Comparison of ENCODE assay signal across 1 cellular context in the genomic region with DNA sequence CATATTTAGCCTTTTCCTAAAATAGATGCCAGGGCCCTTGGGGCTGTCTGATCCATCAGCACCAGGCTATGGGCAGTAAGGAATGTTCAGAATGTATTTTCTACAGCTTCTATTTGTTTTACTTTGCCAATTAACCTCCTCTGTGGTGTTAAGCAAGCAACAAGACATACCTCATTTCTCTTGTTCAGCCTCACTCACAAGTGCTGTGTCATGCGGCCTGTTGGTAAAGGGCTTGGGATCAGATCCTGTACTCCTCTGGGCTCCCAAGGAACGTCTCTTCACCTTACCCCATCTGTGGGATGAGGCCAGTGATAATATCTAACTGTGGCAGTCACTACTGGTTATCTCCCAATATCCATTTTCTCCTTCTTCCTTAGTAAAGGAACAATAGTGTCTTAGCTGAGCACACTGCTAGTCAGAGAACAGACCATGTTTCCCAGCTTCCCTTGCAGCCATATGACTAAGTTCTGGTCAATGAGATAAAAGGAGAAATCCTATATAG.
TF ChIP-seq lines count a peak whose summit lies in the region.

No MANE protein-coding gene starts in this region.

TF ChIP-seq in K562, 482 proteins besides CTCF, POLR2A, EP300 and RAD21 (continued from another document):
- TF ChIP-seq DPF2 (IDR thresholded peaks at IDR 0.05) = peak; percentile 34; the same call in 1 of the 2 replicates
- peak; percentile 14; the same call in 1 of the 2 replicates for TF ChIP-seq SMARCA4 (IDR thresholded peaks at IDR 0.05)
- no peak for TF ChIP-seq ESRRB (CRISPR knock-in tag; IDR thresholded peaks at IDR 0.05; ENCODE audit: borderline replicate concordance)
- no peak for TF ChIP-seq XRCC4 (IDR thresholded peaks at IDR 0.05; ENCODE audit: extremely low read depth, insufficient read depth, insufficient read length)
- peak; percentile 4; the same call in 1 of the 2 replicates for TF ChIP-seq NFE2L1 (tag; IDR thresholded peaks at IDR 0.05; ENCODE audit: borderline replicate concordance, low read depth)
- peak; percentile 89 for TF ChIP-seq NFE2 (IDR thresholded peaks at IDR 0.05; ENCODE audit: low read depth)
- TF ChIP-seq TEAD4 (IDR thresholded peaks at IDR 0.05; ENCODE audit: low read length) = peak; percentile 29; the same call in 1 of the 2 replicates
- no peak for TF ChIP-seq TEAD4 (CRISPR knock-in tag; IDR thresholded peaks at IDR 0.05; ENCODE audit: borderline replicate concordance)
- TF ChIP-seq, protein P1, sequence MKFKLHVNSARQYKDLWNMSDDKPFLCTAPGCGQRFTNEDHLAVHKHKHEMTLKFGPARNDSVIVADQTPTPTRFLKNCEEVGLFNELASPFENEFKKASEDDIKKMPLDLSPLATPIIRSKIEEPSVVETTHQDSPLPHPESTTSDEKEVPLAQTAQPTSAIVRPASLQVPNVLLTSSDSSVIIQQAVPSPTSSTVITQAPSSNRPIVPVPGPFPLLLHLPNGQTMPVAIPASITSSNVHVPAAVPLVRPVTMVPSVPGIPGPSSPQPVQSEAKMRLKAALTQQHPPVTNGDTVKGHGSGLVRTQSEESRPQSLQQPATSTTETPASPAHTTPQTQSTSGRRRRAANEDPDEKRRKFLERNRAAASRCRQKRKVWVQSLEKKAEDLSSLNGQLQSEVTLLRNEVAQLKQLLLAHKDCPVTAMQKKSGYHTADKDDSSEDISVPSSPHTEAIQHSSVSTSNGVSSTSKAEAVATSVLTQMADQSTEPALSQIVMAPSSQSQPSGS (CRISPR knock-in tag; IDR thresholded peaks at IDR 0.05) = no peak
- no peak for TF ChIP-seq IFI16 (CRISPR knock-in tag; IDR thresholded peaks at IDR 0.05)
- no peak for TF ChIP-seq IRF9 (tag; IDR thresholded peaks at IDR 0.05)
- peak; percentile 48; the same call in 1 of the 2 replicates for TF ChIP-seq ZNF175 (CRISPR knock-in tag; IDR thresholded peaks at IDR 0.05; ENCODE audit: low read depth)
- TF ChIP-seq ZNF584 (CRISPR knock-in tag; IDR thresholded peaks at IDR 0.05; ENCODE audit: low read depth) = peak; percentile 40; the same call in 1 of the 2 replicates
- TF ChIP-seq, protein P2, sequence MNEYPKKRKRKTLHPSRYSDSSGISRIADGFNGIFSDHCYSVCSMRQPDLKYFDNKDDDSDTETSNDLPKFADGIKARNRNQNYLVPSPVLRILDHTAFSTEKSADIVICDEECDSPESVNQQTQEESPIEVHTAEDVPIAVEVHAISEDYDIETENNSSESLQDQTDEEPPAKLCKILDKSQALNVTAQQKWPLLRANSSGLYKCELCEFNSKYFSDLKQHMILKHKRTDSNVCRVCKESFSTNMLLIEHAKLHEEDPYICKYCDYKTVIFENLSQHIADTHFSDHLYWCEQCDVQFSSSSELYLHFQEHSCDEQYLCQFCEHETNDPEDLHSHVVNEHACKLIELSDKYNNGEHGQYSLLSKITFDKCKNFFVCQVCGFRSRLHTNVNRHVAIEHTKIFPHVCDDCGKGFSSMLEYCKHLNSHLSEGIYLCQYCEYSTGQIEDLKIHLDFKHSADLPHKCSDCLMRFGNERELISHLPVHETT (CRISPR knock-in tag; conservative IDR thresholded peaks at IDR 0.05 in 1 of 2, IDR thresholded peaks at IDR 0.05 in 1 of 2) = peak in 1 of 2 experiments; percentile 50; a peak in 1 of 4 replicates
- TF ChIP-seq KDM5B (IDR thresholded peaks at IDR 0.05; ENCODE audit: insufficient replicate concordance, low read depth, low read length) = no peak
- TF ChIP-seq RBM34 (IDR thresholded peaks at IDR 0.05; ENCODE audit: borderline replicate concordance, insufficient read depth, low read length) = no peak
- TF ChIP-seq MAFG (tag; conservative IDR thresholded peaks at IDR 0.05) = peak; percentile 71
- peak; percentile 64 for TF ChIP-seq MAFF (IDR thresholded peaks at IDR 0.05; ENCODE audit: low read length)
- 0 out of 2 replicates have a peak, but pooled peaks have one; percentile 28 for TF ChIP-seq PYGO2 (tag; IDR thresholded peaks at IDR 0.05)
- TF ChIP-seq, protein P3, sequence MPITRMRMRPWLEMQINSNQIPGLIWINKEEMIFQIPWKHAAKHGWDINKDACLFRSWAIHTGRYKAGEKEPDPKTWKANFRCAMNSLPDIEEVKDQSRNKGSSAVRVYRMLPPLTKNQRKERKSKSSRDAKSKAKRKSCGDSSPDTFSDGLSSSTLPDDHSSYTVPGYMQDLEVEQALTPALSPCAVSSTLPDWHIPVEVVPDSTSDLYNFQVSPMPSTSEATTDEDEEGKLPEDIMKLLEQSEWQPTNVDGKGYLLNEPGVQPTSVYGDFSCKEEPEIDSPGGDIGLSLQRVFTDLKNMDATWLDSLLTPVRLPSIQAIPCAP (CRISPR knock-in tag; IDR thresholded peaks at IDR 0.05; ENCODE audit: borderline replicate concordance) = no peak
- TF ChIP-seq ZNF644 (tag; IDR thresholded peaks at IDR 0.05; ENCODE audit: low read depth) = peak; percentile 57; the same call in 1 of the 2 replicates
- TF ChIP-seq ZNF589 (CRISPR knock-in tag; IDR thresholded peaks at IDR 0.05; ENCODE audit: low read depth) = peak; percentile 57
- TF ChIP-seq ZNF311 (CRISPR knock-in tag; IDR thresholded peaks at IDR 0.05) = peak; percentile 62; the same call in 1 of the 2 replicates
- peak; percentile 67; the same call in 1 of the 2 replicates for TF ChIP-seq CTBP1 (IDR thresholded peaks at IDR 0.05; ENCODE audit: borderline replicate concordance)
- TF ChIP-seq SOX6 (IDR thresholded peaks at IDR 0.05) = peak; percentile 66; the same call in 1 of the 2 replicates
- peak; percentile 47; the same call in 1 of the 2 replicates for TF ChIP-seq CBFA2T3 (IDR thresholded peaks at IDR 0.05)
- peak; percentile 53; the same call in 1 of the 2 replicates for TF ChIP-seq SMAD4 (CRISPR knock-in tag; conservative IDR thresholded peaks at IDR 0.05)
- peak; percentile 50; the same call in 1 of the 2 replicates for TF ChIP-seq L3MBTL2 (IDR thresholded peaks at IDR 0.05)
- peak; percentile 72 for TF ChIP-seq C11orf30 (IDR thresholded peaks at IDR 0.05; ENCODE audit: low read depth)
- TF ChIP-seq, protein P4, sequence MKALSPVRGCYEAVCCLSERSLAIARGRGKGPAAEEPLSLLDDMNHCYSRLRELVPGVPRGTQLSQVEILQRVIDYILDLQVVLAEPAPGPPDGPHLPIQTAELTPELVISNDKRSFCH (CRISPR knock-in tag; IDR thresholded peaks at IDR 0.05) = no peak
- TF ChIP-seq, protein P4 (tag; IDR thresholded peaks at IDR 0.05) = peak; percentile 64; the same call in 1 of the 2 replicates
- peak; percentile 52 for TF ChIP-seq ARID1B (IDR thresholded peaks at IDR 0.05)
- peak; percentile 72 for TF ChIP-seq FOSL1 (tag; conservative IDR thresholded peaks at IDR 0.05)
- TF ChIP-seq ZNF395 (CRISPR knock-in tag; IDR thresholded peaks at IDR 0.05) = peak; percentile 63; the same call in 1 of the 2 replicates
- TF ChIP-seq NR2C1 (IDR thresholded peaks at IDR 0.05) = no peak
- TF ChIP-seq NR2C1 (tag; IDR thresholded peaks at IDR 0.05) = peak; percentile 45
- TF ChIP-seq DMBX1 (CRISPR knock-in tag; IDR thresholded peaks at IDR 0.05; ENCODE audit: borderline replicate concordance) = peak; percentile 53; the same call in 1 of the 2 replicates
- TF ChIP-seq, protein P5, sequence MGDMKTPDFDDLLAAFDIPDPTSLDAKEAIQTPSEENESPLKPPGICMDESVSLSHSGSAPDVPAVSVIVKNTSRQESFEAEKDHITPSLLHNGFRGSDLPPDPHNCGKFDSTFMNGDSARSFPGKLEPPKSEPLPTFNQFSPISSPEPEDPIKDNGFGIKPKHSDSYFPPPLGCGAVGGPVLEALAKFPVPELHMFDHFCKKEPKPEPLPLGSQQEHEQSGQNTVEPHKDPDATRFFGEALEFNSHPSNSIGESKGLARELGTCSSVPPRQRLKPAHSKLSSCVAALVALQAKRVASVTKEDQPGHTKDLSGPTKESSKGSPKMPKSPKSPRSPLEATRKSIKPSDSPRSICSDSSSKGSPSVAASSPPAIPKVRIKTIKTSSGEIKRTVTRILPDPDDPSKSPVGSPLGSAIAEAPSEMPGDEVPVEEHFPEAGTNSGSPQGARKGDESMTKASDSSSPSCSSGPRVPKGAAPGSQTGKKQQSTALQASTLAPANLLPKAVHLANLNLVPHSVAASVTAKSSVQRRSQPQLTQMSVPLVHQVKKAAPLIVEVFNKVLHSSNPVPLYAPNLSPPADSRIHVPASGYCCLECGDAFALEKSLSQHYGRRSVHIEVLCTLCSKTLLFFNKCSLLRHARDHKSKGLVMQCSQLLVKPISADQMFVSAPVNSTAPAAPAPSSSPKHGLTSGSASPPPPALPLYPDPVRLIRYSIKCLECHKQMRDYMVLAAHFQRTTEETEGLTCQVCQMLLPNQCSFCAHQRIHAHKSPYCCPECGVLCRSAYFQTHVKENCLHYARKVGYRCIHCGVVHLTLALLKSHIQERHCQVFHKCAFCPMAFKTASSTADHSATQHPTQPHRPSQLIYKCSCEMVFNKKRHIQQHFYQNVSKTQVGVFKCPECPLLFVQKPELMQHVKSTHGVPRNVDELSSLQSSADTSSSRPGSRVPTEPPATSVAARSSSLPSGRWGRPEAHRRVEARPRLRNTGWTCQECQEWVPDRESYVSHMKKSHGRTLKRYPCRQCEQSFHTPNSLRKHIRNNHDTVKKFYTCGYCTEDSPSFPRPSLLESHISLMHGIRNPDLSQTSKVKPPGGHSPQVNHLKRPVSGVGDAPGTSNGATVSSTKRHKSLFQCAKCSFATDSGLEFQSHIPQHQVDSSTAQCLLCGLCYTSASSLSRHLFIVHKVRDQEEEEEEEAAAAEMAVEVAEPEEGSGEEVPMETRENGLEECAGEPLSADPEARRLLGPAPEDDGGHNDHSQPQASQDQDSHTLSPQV (IDR thresholded peaks at IDR 0.05) = peak; percentile 93
- TF ChIP-seq CBX3 (IDR thresholded peaks at IDR 0.05; ENCODE audit: borderline replicate concordance in 1 of 2, low read length in 2 of 2) = peak in 1 of 2 experiments; percentile 17; a peak in 1 of 3 replicates
- peak; percentile 43 for TF ChIP-seq TCF3 (CRISPR knock-in tag; IDR thresholded peaks at IDR 0.05)
- TF ChIP-seq TRIM24 (IDR thresholded peaks at IDR 0.05) = peak in 1 of 2 experiments; percentile 20; a peak in 2 of 4 replicates
